In the genomic region with DNA sequence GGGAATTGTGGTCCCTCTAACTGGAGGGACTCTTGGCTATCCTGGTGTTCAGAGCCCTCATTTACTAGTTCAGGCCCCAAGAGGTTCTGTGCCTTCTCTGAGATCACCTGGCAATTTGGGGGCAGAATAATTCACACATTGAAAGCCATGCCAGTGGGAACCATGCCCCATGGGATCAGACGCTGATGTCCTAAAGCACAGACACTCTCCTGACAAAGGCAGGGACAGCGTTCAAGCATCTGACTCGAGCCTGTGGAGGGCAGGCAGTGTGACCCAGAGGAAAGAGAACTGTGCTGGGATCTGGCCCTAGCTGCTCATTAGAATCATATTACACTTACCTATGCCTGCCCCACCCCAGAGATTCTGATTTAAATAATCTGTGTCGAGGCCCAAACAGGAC, we compare ENCODE assay signal across 14 cellular contexts. TPM values are rescaled to one million over a fixed set of nuclear protein-coding genes. Genes with fewer than 3 reads are reported as not detected.
DNase-seq lines count a peak whose midpoint lies in the region; ATAC-seq, FAIRE-seq and TF ChIP-seq lines count a peak whose summit lies in the region.
"Had no signal": no experiment of that assay in that cellular context is flagged by ENCODE, and none has a peak within 500 bp of the region (broad histone marks: within the 10 kb centered on the region; RNA-seq: fewer than 3 reads in every experiment).

No MANE protein-coding gene starts in this region.

- intact Hi-C loops in left cardiac atrium (cut with DNase I) = no loop called here
- intact Hi-C loops in OCI-LY7 (cut with micrococcal nuclease; ENCODE audit: unreplicated experiment) = no loop called here
- intact Hi-C loops in esophagus muscularis mucosa (cut with DNase I) = no loop called here
- intact Hi-C loops in transverse colon (cut with DNase I; ENCODE audit: low total_unique reads) = no loop called here
- intact Hi-C loops in mammary epithelial cell (cut with micrococcal nuclease) = no loop called here

- H3K9ac ChIP-seq in mammary epithelial cell (ENCODE audit: insufficient read depth, low read length) = no peak overlapping the region

- in situ Hi-C loops in transverse colon (cut with MboI; ENCODE audit: low pct_ligation_motif_present in 1 of 4, low pct_unique_long_range_greater_than_20kb in 1 of 4, low sequenced_read_pairs in 3 of 4) = no loop called here
- in situ Hi-C loops in mammary epithelial cell (cut with MboI; ENCODE audit: low sequenced_read_pairs in 2 of 2) = no loop called here

- WGBS in esophagus muscularis mucosa = 80% methylated on average over 4 of the region's 4 CpGs
- WGBS in transverse colon (ENCODE audit: low coverage in 1 of 2), 2 donors = 75 to 100% methylated on average over 1 to 4 of the region's 4 CpGs
- WGBS in mammary epithelial cell (ENCODE audit: low coverage, missing lambda C conversion rate) = 100% methylated on average over 4 of the region's 4 CpGs

- TF ChIP-seq CTCF in cardiac muscle cell (IDR thresholded peaks at IDR 0.05; ENCODE audit: low read depth, low read length) (no peak), OCI-LY7 (conservative IDR thresholded peaks at IDR 0.05; ENCODE audit: low read length) (no peak), esophagus muscularis mucosa (IDR thresholded peaks at IDR 0.05) (no peak), transverse colon (IDR thresholded peaks at IDR 0.05) (no peak), mammary epithelial cell (conservative IDR thresholded peaks at IDR 0.05 in 1 of 2, IDR thresholded peaks at IDR 0.05 in 1 of 2; ENCODE audit: extremely low read depth in 1 of 2, insufficient read depth in 1 of 2, low read depth in 1 of 2, low read length in 2 of 2) (no peak)

- H3K4me1 ChIP-seq in cardiac muscle cell (ENCODE audit: low read depth) (peaks cover 47% of the 10 kb centered on the region), OCI-LY7 (ENCODE audit: insufficient read depth, low read length, poor library complexity, severe bottlenecking) (peaks cover 62% of the 10 kb centered on the region), esophagus muscularis mucosa (peaks cover 46 to 77% (median 65%) of the 10 kb centered on the region in 4 donors), transverse colon (peaks cover 7 to 24% (median 21%) of the 10 kb centered on the region in 4 donors), mammary epithelial cell (ENCODE audit: insufficient read depth, low read length) (no peaks in the 10 kb centered on the region)

- H3K4me2 ChIP-seq in OCI-LY7 (ENCODE audit: low read length) (peak overlapping the region; percentile 84), mammary epithelial cell (ENCODE audit: insufficient read depth, low read depth, low read length) (no peak overlapping the region)

- H3K79me2 ChIP-seq in OCI-LY7 (ENCODE audit: insufficient read depth, low read depth, low read length) = no peaks in the 10 kb centered on the region
- H3K79me2 ChIP-seq in mammary epithelial cell (ENCODE audit: insufficient read depth, low read length) = no peaks in the 10 kb centered on the region

- no peaks in the 10 kb centered on the region for H3K9me3 ChIP-seq in cardiac muscle cell (ENCODE audit: low read depth)
- H3K9me3 ChIP-seq in OCI-LY7 (ENCODE audit: low read length) = no peaks in the 10 kb centered on the region
- no peaks in the 10 kb centered on the region for H3K9me3 ChIP-seq in esophagus muscularis mucosa
- H3K9me3 ChIP-seq in transverse colon = no peaks in the 10 kb centered on the region
- no peaks in the 10 kb centered on the region for H3K9me3 ChIP-seq in mammary epithelial cell (replicated peaks; ENCODE audit: insufficient read depth, low read length)

- H3K27me3 ChIP-seq in cardiac muscle cell = no peaks in the 10 kb centered on the region
- H3K27me3 ChIP-seq in esophagus muscularis mucosa = no peaks in the 10 kb centered on the region
- H3K27me3 ChIP-seq in transverse colon = no peaks in the 10 kb centered on the region
- no peaks in the 10 kb centered on the region for H3K27me3 ChIP-seq in mammary epithelial cell (ENCODE audit: insufficient read depth, low read length)
- H3K27me3 ChIP-seq: tibial nerve had no signal

- H2AFZ ChIP-seq in OCI-LY7 (ENCODE audit: low read length) (peak overlapping the region; percentile 76; the same call in 1 of the 2 replicates), mammary epithelial cell (ENCODE audit: low read depth, low read length) (no peak overlapping the region)

- DNase-seq in cardiac muscle cell (ENCODE audit: low read depth in 1 of 2, low spot score in 1 of 2) (no peak), left cardiac atrium (no peak), OCI-LY7 (ENCODE audit: low spot score) (no peak), esophagus muscularis mucosa (ENCODE audit: extremely low spot score) (no peak), transverse colon (no peak), mammary epithelial cell (no peak), epidermal melanocyte (ENCODE audit: insufficient read length, low spot score) (no peak), HTR-8/SVneo (ENCODE audit: insufficient read length, low spot score) (no peak)
- DNase-seq: GDM1, NCI-H2029 had no signal

- no peaks in the 10 kb centered on the region for H4K20me1 ChIP-seq in OCI-LY7 (ENCODE audit: insufficient read depth, low read length)
- no peaks in the 10 kb centered on the region for H4K20me1 ChIP-seq in mammary epithelial cell (ENCODE audit: insufficient read depth, low read length)

- no peaks in the 10 kb centered on the region for H3K36me3 ChIP-seq in cardiac muscle cell
- H3K36me3 ChIP-seq in OCI-LY7 (ENCODE audit: insufficient read depth, low read length) = no peaks in the 10 kb centered on the region; the same call in 1 of the 2 replicates
- H3K36me3 ChIP-seq in esophagus muscularis mucosa = no peaks in the 10 kb centered on the region
- H3K36me3 ChIP-seq in transverse colon = no peaks in the 10 kb centered on the region
- H3K36me3 ChIP-seq in mammary epithelial cell (ENCODE audit: insufficient read depth, low read length) = no peaks in the 10 kb centered on the region
- H3K36me3 ChIP-seq: tibial nerve had no signal

- no peak for ATAC-seq in left cardiac atrium
- ATAC-seq: HepG2 had no signal

- H3K9me2 ChIP-seq in OCI-LY7 (ENCODE audit: insufficient read depth, low read length) = no peaks in the 10 kb centered on the region

- POLR2A ChIA-PET in OCI-LY7 (lab: Charles Lee) = interaction anchor here (1.0 to 9.4 kb wide), 8 partner anchors 10 to 27 kb away, joined by 3 to 70 read pairs (median 4); no protein-coding TSS in a partner anchor

- dilution Hi-C loops in mammary epithelial cell (cut with HindIII; ENCODE audit: low sequenced_read_pairs) = no loop called here

- no peak overlapping the region for H3K4me3 ChIP-seq in cardiac muscle cell
- H3K4me3 ChIP-seq in OCI-LY7 (ENCODE audit: low read depth, low read length, poor library complexity, severe bottlenecking) = peak overlapping the region; percentile 59
- no peak overlapping the region for H3K4me3 ChIP-seq in esophagus muscularis mucosa
- H3K4me3 ChIP-seq in transverse colon = no peak overlapping the region
- no peak overlapping the region for H3K4me3 ChIP-seq in mammary epithelial cell (replicated peaks in 1 of 3; ENCODE audit: insufficient read depth in 1 of 3, low read depth in 2 of 3, low read length in 3 of 3)
- H3K4me3 ChIP-seq: SK-N-MC, tibial nerve had no signal

- CTCF ChIA-PET in OCI-LY7 (lab: Charles Lee; ENCODE audit: unreplicated experiment) = interaction anchor here (0.9 to 1.3 kb wide), 3 partner anchors 19 to 25 kb away, joined by 3 to 4 read pairs (median 3); no protein-coding TSS in a partner anchor
- CTCF ChIA-PET in mammary epithelial cell (lab: Charles Lee; ENCODE audit: low non-redundant PET) = no interaction called here

- BruUV-seq in OCI-LY7 (replicated peaks; lab: Mats Ljungman, UMichigan) = no TSS peak
- BruUV-seq in mammary epithelial cell (replicated peaks; lab: Mats Ljungman, UMichigan) = no TSS peak

- FAIRE-seq in HTR-8/SVneo (lab: Jason Lieb, UNC) = no peak
- FAIRE-seq: HepG2 had no signal

- H3K27ac ChIP-seq in cardiac muscle cell = peak overlapping the region; percentile 51
- H3K27ac ChIP-seq in OCI-LY7 (ENCODE audit: low read depth, low read length, poor library complexity, severe bottlenecking) = peak overlapping the region; percentile 81
- peak overlapping the region; percentile 89 to 95 (median 93) for H3K27ac ChIP-seq in esophagus muscularis mucosa (replicated peaks in 1 of 4)
- H3K27ac ChIP-seq in transverse colon = peak overlapping the region; percentile 76 to 91 (median 85)
- no peak overlapping the region for H3K27ac ChIP-seq in mammary epithelial cell (ENCODE audit: insufficient read depth, low read depth, low read length)
- H3K27ac ChIP-seq: SK-N-MC had no signal

- no peak for TF ChIP-seq EP300 in esophagus muscularis mucosa (IDR thresholded peaks at IDR 0.05)
- no peak for TF ChIP-seq EP300 in transverse colon (IDR thresholded peaks at IDR 0.05; ENCODE audit: low read depth)

- TF ChIP-seq POLR2A in esophagus muscularis mucosa (IDR thresholded peaks at IDR 0.05; ENCODE audit: low read depth) = no peak
- no peak for TF ChIP-seq POLR2A in transverse colon (IDR thresholded peaks at IDR 0.05)

RNA-seq across cellular contexts. Expression of a gene that starts 2.4 kb away (rescaled TPM):
- 208 and 240 TPM in 2 replicates for total RNA-seq in cardiac muscle cell
- polyA plus RNA-seq in cardiac muscle cell = 165 and 191 TPM in 2 replicates
- total RNA-seq in left cardiac atrium = 100 to 1,000 TPM; 102 to 105 TPM
- 15.0 and 21.7 TPM in 2 replicates for total RNA-seq in OCI-LY7 (2014; rRNA removed; shearing (Covaris generic))
- 16.1 and 23.6 TPM in 2 replicates for total RNA-seq in OCI-LY7 (2022)
- total RNA-seq in esophagus muscularis mucosa = 100 to 1,000 TPM in 3 of 4 donors, 10 to 100 TPM in 1; 53.5 to 164 (median 105) TPM
- 10 to 100 TPM; 22.1 to 35.8 (median 27.9) TPM for total RNA-seq in transverse colon
- total RNA-seq in mammary epithelial cell = under 1 TPM; 0.17 to 0.19 TPM
- polyA plus RNA-seq in mammary epithelial cell = 0.92 TPM
- polyA minus RNA-seq in mammary epithelial cell = not detected
- total RNA-seq: pulmonary artery endothelial cell had no signal

RNA-seq across cellular contexts. Expression of a gene that starts 18.4 kb away (rescaled TPM):
- total RNA-seq in cardiac muscle cell (not detected in 2 replicates), left cardiac atrium (not detected), OCI-LY7 (2022) (not detected in 2 replicates), esophagus muscularis mucosa (not detected), transverse colon (not detected), mammary epithelial cell (not detected)
- polyA plus RNA-seq in cardiac muscle cell (0.21 TPM in 1 of 2 replicates, not detected in the other), mammary epithelial cell (not detected)
- total RNA-seq in OCI-LY7 (2014; rRNA removed; shearing (Covaris generic)) = not detected in 2 replicates
- not detected for polyA minus RNA-seq in mammary epithelial cell
- total RNA-seq: pulmonary artery endothelial cell, tibial nerve had no signal

RNA-seq across cellular contexts. Expression of a gene that starts 47.4 kb away (rescaled TPM):
- total RNA-seq in cardiac muscle cell (2.4 and 4.1 TPM in 2 replicates), left cardiac atrium (under 1 TPM; 0.24 to 0.56 TPM), OCI-LY7 (2022) (0.48 and 0.84 TPM in 2 replicates), esophagus muscularis mucosa (under 1 TPM in 3 of 4 donors, not detected in 1; 0.42 to 0.63 (median 0.52) TPM), transverse colon (1 to 10 TPM in 2 of 4 donors, not detected in 2; 2.6 to 2.7 TPM), mammary epithelial cell (1 to 10 TPM; 3.7 to 4.8 TPM)
- polyA plus RNA-seq in cardiac muscle cell (4.3 and 4.4 TPM in 2 replicates), mammary epithelial cell (4.6 TPM)
- total RNA-seq in OCI-LY7 (2014; rRNA removed; shearing (Covaris generic)) = 0.28 and 0.44 TPM in 2 replicates
- 12.4 TPM for polyA minus RNA-seq in mammary epithelial cell

RNA-seq across cellular contexts. Expression of a gene that starts 51.6 kb away (rescaled TPM):
- total RNA-seq in cardiac muscle cell (not detected in 2 replicates), left cardiac atrium (not detected), OCI-LY7 (2022) (not detected in 2 replicates), esophagus muscularis mucosa (not detected), transverse colon (not detected), mammary epithelial cell (under 1 TPM in 1 of 2 donors, not detected in 1; 0.17 TPM)
- polyA plus RNA-seq in cardiac muscle cell (0.16 TPM in 1 of 2 replicates, not detected in the other), mammary epithelial cell (0.18 TPM)
- total RNA-seq in OCI-LY7 (2014; rRNA removed; shearing (Covaris generic)) = not detected in 2 replicates
- polyA minus RNA-seq in mammary epithelial cell = not detected
- total RNA-seq: pulmonary artery endothelial cell, tibial nerve had no signal

Comparison
In these comparisons a context has a peak if more than half of its experiments do, and no peak if none do; other contexts are left out.
1. RNA of a gene that starts 2.4 kb away (total RNA-seq): 208 to 240 TPM in cardiac muscle cell, 53.5 to 164 TPM in esophagus muscularis mucosa, 102 to 105 TPM in left cardiac atrium, 22.1 to 35.8 TPM in transverse colon and 15.0 to 23.6 TPM in OCI-LY7; 0.17 to 0.19 TPM in mammary epithelial cell; every median in the first group is over 10 times any median in the second.